ENCODE assay signal across 8 cellular contexts in the genomic region with DNA sequence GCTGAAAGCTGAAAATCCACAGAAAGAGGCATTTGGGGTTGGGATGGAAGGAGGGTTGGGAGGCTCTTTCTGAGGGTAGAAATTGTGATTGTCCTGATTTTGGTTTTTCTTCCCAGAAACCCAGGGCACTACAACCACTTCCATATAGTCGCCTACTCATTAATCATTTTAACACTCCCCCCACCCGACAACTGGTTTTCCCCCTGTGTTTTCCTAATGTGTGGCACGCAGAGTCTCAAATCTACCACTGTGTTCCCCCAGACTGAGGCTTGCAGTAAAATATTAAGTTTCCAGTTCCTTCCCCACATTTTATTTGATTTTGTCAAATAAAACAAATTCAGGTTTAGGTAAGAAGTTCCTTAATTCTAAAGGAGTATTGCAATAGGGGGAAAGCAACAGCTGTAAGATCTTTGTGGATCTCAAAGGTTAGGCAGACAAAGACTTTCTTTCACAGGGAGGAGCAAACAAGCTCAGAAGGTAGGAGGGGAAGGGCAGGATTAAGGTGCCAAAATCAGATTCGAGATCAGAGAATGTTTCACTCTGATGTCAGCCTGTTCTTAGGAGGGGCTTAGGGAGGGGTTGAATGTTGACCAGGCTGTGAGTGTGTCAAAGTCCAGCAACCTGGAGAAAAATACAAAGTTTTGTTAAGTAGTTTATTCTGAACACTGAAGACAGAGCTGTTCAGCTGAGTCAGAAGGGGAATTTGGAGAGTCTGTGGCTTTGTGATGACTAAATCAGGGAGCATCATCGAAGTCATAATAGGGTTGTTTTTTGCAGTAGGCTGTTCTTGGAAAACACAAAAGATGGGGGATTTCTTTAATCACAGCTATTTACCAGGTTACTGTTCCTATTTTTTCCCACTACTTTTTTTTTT. TPM values are rescaled to one million over a fixed set of nuclear protein-coding genes. Genes with fewer than 3 reads are reported as not detected.
DNase-seq lines count a peak whose midpoint lies in the region; ATAC-seq and TF ChIP-seq lines count a peak whose summit lies in the region.

No MANE protein-coding gene starts in this region.

- no peaks in the 10 kb centered on the region for H3K27me3 ChIP-seq in CD8-positive, alpha-beta T cell (ENCODE audit: insufficient read depth, low read length)

- no peak overlapping the region for H3K4me3 ChIP-seq in CD8-positive, alpha-beta T cell (ENCODE audit: low read depth, low read length)
- peak overlapping the region in 1 of 2 donors; percentile 9 for H3K4me3 ChIP-seq in foreskin fibroblast (ENCODE audit: low read depth in 1 of 2, low read length in 2 of 2)

- no peaks in the 10 kb centered on the region for H3K9me3 ChIP-seq in CD8-positive, alpha-beta T cell (ENCODE audit: low read length)

- peak overlapping the region; percentile 44 for H3K4me3 Mint-ChIP-seq in CD8-positive, alpha-beta T cell
- H3K4me3 Mint-ChIP-seq in activated CD4-positive, alpha-beta memory T cell treated with anti-CD3 and anti-CD28 coated beads for 36 hours: peak overlapping the region; percentile 90
- H3K4me3 Mint-ChIP-seq in stimulated activated effector memory CD8-positive, alpha-beta T cell treated with anti-CD3 and anti-CD28 coated beads, Interleukin-12 subunit alpha, Interleukin-12 subunit beta, amount 100 ng/mL, for 72 hours: peak overlapping the region; percentile 84

- no peak for TF ChIP-seq CTCF in CD8-positive, alpha-beta T cell (IDR thresholded peaks at IDR 0.05)
- TF ChIP-seq CTCF in foreskin fibroblast (IDR thresholded peaks at IDR 0.05; ENCODE audit: low read depth, low read length): no peak

- peaks cover 92% of the 10 kb centered on the region for H3K4me1 Mint-ChIP-seq in CD8-positive, alpha-beta T cell (ENCODE audit: low read depth)
- H3K4me1 Mint-ChIP-seq in activated CD4-positive, alpha-beta memory T cell treated with anti-CD3 and anti-CD28 coated beads for 36 hours (ENCODE audit: low read depth): peaks cover 71% of the 10 kb centered on the region
- H3K4me1 Mint-ChIP-seq in stimulated activated effector memory CD8-positive, alpha-beta T cell treated with anti-CD3 and anti-CD28 coated beads, Interleukin-12 subunit alpha, Interleukin-12 subunit beta, amount 100 ng/mL, for 72 hours: peaks cover 52% of the 10 kb centered on the region

- peaks cover 59% of the 10 kb centered on the region for H3K36me3 Mint-ChIP-seq in CD8-positive, alpha-beta T cell
- H3K36me3 Mint-ChIP-seq in activated CD4-positive, alpha-beta memory T cell treated with anti-CD3 and anti-CD28 coated beads for 36 hours: peaks cover 77% of the 10 kb centered on the region
- H3K36me3 Mint-ChIP-seq in stimulated activated effector memory CD8-positive, alpha-beta T cell treated with anti-CD3 and anti-CD28 coated beads, Interleukin-12 subunit alpha, Interleukin-12 subunit beta, amount 100 ng/mL, for 72 hours: peaks cover 93% of the 10 kb centered on the region

- no peaks in the 10 kb centered on the region for H3K27me3 Mint-ChIP-seq in CD8-positive, alpha-beta T cell (ENCODE audit: low read depth)
- H3K27me3 Mint-ChIP-seq in activated CD4-positive, alpha-beta memory T cell treated with anti-CD3 and anti-CD28 coated beads for 36 hours: no peaks in the 10 kb centered on the region

- intact Hi-C loops in CD8-positive, alpha-beta T cell (cut with DNase I, micrococcal nuclease): loop anchor here in 1 of 2 experiments (10.0 kb wide), 6 partner anchors 372 to 1032 kb away; a partner anchor contains a TSS
- intact Hi-C loops in activated CD4-positive, alpha-beta memory T cell treated with anti-CD3 and anti-CD28 coated beads for 36 hours (cut with micrococcal nuclease): loop anchor here (1.0 to 5.0 kb wide), 3 partner anchors 8 to 700 kb away; no protein-coding TSS in a partner anchor

- POLR2A ChIA-PET in CD8-positive, alpha-beta T cell (lab: Charles Lee): interaction anchor here (1.0 to 1.3 kb wide), 2 partner anchors 8 to 369 kb away, joined by 3 to 4 read pairs; a partner anchor contains a TSS
- POLR2A ChIA-PET in activated CD4-positive, alpha-beta memory T cell treated with anti-CD3 and anti-CD28 coated beads for 36 hours (lab: Charles Lee): interaction anchor here (0.6 to 2.9 kb wide), 10 partner anchors 9 to 697 kb away, joined by 3 to 26 read pairs (median 6); a partner anchor contains a TSS

- peaks cover 67% of the 10 kb centered on the region for H3K4me1 ChIP-seq in CD8-positive, alpha-beta T cell (ENCODE audit: insufficient read depth, low read length)

- CTCF ChIA-PET in CD8-positive, alpha-beta T cell (lab: Charles Lee): interaction anchor here (1.3 kb wide), 1 partner anchor 9 kb away, joined by 9 read pairs; no protein-coding TSS in a partner anchor
- CTCF ChIA-PET in activated CD4-positive, alpha-beta memory T cell treated with anti-CD3 and anti-CD28 coated beads for 36 hours (lab: Charles Lee): interaction anchor here (1.2 to 3.0 kb wide), 2 partner anchors 8 to 419 kb away, joined by 3 to 42 read pairs; no protein-coding TSS in a partner anchor

- peak overlapping the region; percentile 2 for H3K27ac ChIP-seq in CD8-positive, alpha-beta T cell (ENCODE audit: low read depth, low read length)

- peak; percentile 46 for ATAC-seq in CD8-positive, alpha-beta T cell
- ATAC-seq in GM19438 (IDR thresholded peaks at IDR 0.05; ENCODE audit: low read depth, unreplicated experiment) (peak; percentile 42), HG03460 (IDR thresholded peaks at IDR 0.05; ENCODE audit: unreplicated experiment) (peak; percentile 51)
- ATAC-seq in stimulated activated effector memory CD8-positive, alpha-beta T cell treated with anti-CD3 and anti-CD28 coated beads, Interleukin-12 subunit alpha, Interleukin-12 subunit beta, amount 100 ng/mL, for 72 hours: peak; percentile 80

- no peaks in the 10 kb centered on the region for H3K9me3 Mint-ChIP-seq in CD8-positive, alpha-beta T cell
- no peaks in the 10 kb centered on the region for H3K9me3 Mint-ChIP-seq in activated CD4-positive, alpha-beta memory T cell treated with anti-CD3 and anti-CD28 coated beads for 36 hours
- H3K9me3 Mint-ChIP-seq in stimulated activated effector memory CD8-positive, alpha-beta T cell treated with anti-CD3 and anti-CD28 coated beads, Interleukin-12 subunit alpha, Interleukin-12 subunit beta, amount 100 ng/mL, for 72 hours: no peaks in the 10 kb centered on the region

- no peaks in the 10 kb centered on the region for H3K36me3 ChIP-seq in CD8-positive, alpha-beta T cell (ENCODE audit: insufficient read depth, low read length)

- peak in 4 of 7 experiments; percentile 37 to 59 (median 48) for DNase-seq in CD8-positive, alpha-beta T cell
- DNase-seq in activated CD4-positive, alpha-beta memory T cell treated with anti-CD3 and anti-CD28 coated beads for 36 hours: peak; percentile 74
- DNase-seq in foreskin fibroblast (peak; percentile 78 to 88), cerebellum (ENCODE audit: low spot score) (no peak), NCI-H2081 (lab: John Stamatoyannopoulos, UW) (no peak)
- peak; percentile 41 to 82 for DNase-seq in stimulated activated effector memory CD8-positive, alpha-beta T cell treated with anti-CD3 and anti-CD28 coated beads, Interleukin-12 subunit alpha, Interleukin-12 subunit beta, amount 100 ng/mL, for 72 hours (ENCODE audit: low spot score in 2 of 2)

- peak overlapping the region; percentile 91 for H3K27ac Mint-ChIP-seq in CD8-positive, alpha-beta T cell
- H3K27ac Mint-ChIP-seq in activated CD4-positive, alpha-beta memory T cell treated with anti-CD3 and anti-CD28 coated beads for 36 hours: peak overlapping the region; percentile 99
- peak overlapping the region; percentile 99 for H3K27ac Mint-ChIP-seq in stimulated activated effector memory CD8-positive, alpha-beta T cell treated with anti-CD3 and anti-CD28 coated beads, Interleukin-12 subunit alpha, Interleukin-12 subunit beta, amount 100 ng/mL, for 72 hours

RNA-seq across cellular contexts. Expression of a gene that starts 3.6 kb away (rescaled TPM):
- 10 to 100 TPM; 78.6 to 80.1 TPM for total RNA-seq in CD8-positive, alpha-beta T cell
- total RNA-seq in activated CD4-positive, alpha-beta memory T cell treated with anti-CD3 and anti-CD28 coated beads for 36 hours: 10 to 100 TPM; 72.1 to 76.4 TPM
- total RNA-seq in cerebellum: 9.3 TPM

Comparison
In these comparisons a context has a peak if more than half of its experiments do, and no peak if none do; other contexts are left out.
1. DNase-seq: peak in CD8-positive, alpha-beta T cell (4 of 7), activated CD4-positive, alpha-beta memory T cell treated with anti-CD3 and anti-CD28 coated beads for 36 hours (single experiment), foreskin fibroblast (2 of 2) and stimulated activated effector memory CD8-positive, alpha-beta T cell treated with anti-CD3 and anti-CD28 coated beads, Interleukin-12 subunit alpha, Interleukin-12 subunit beta, amount 100 ng/mL, for 72 hours (2 of 2); none in cerebellum (single experiment) and NCI-H2081 (0 of 2).
2. Peak in every context shown above with its lines, with median percentiles within 50 percentile points of each other: ATAC-seq, H3K27ac Mint-ChIP-seq and H3K4me3 Mint-ChIP-seq.